8 cellular contexts compared by ENCODE assay signal in genomic region chr7:22173884-22174573, GRCh38.
DNase-seq lines count a peak whose midpoint lies in the region; ATAC-seq and TF ChIP-seq lines count a peak whose summit lies in the region.

No MANE protein-coding gene starts in this region.

- H3K36me3 ChIP-seq in stomach, result no peaks in the 10 kb centered on the region

- DNase-seq in HL-60 (ENCODE audit: low read depth in 1 of 2, low spot score in 1 of 2), result peak in 1 of 2 experiments; percentile 53
- DNase-seq in GM03348 (ENCODE audit: low spot score), result no peak
- DNase-seq in AG08396 (ENCODE audit: low spot score), result no peak
- DNase-seq in stomach, result no peak
- DNase-seq in DMS 273 (lab: John Stamatoyannopoulos, UW; ENCODE audit: unreplicated experiment), result no peak

- H3K4me3 ChIP-seq in HL-60 (replicated peaks; ENCODE audit: insufficient read depth, low read length) (no peak overlapping the region), stomach (no peak overlapping the region)

- H3K27ac ChIP-seq in HL-60 (replicated peaks), result peak overlapping the region; percentile 27; the same call in 1 of the 2 replicates
- peak overlapping the region; percentile 12 for H3K27ac ChIP-seq in cingulate gyrus (ENCODE audit: low read depth, low read length)
- H3K27ac ChIP-seq in stomach, result no peak overlapping the region

- ATAC-seq in GM18505 (IDR thresholded peaks at IDR 0.05; ENCODE audit: unreplicated experiment), result peak; percentile 92
- peak; percentile 81 for ATAC-seq in GM21515 (IDR thresholded peaks at IDR 0.05; ENCODE audit: unreplicated experiment)

- no peak for TF ChIP-seq POLR2A in GM18505 (IDR thresholded peaks at IDR 0.05; ENCODE audit: borderline replicate concordance, extremely low read depth, insufficient read depth, insufficient read length)
- TF ChIP-seq POLR2A in stomach (IDR thresholded peaks at IDR 0.05), result no peak

- TF ChIP-seq CTCF in HL-60 (IDR thresholded peaks at IDR 0.05; ENCODE audit: insufficient read depth, low read length), result no peak
- TF ChIP-seq CTCF in stomach (IDR thresholded peaks at IDR 0.05), result no peak

- no peaks in the 10 kb centered on the region for H3K9me3 ChIP-seq in stomach

- H3K4me1 ChIP-seq in stomach, result peaks cover 0 to 4% (median 0%) of the 10 kb centered on the region in 4 donors

- intact Hi-C loops in stomach (cut with DNase I; ENCODE audit: low total_unique reads), result no loop called here

- 65 to 80% (median 71%) methylated on average over 4 of the region's 4 CpGs for WGBS in stomach, 5 donors

- no peak for TF ChIP-seq EP300 in stomach (IDR thresholded peaks at IDR 0.05)

- H3K27me3 ChIP-seq in HL-60 (ENCODE audit: insufficient read depth, poor library complexity, severe bottlenecking) (no peaks in the 10 kb centered on the region), stomach (no peaks in the 10 kb centered on the region)

Comparison
In these comparisons a context has a peak if more than half of its experiments do, and no peak if none do; other contexts are left out.
1. H3K27ac ChIP-seq: peak in HL-60 (single experiment) and cingulate gyrus (single experiment); none in stomach (0 of 5).